In the genomic region with DNA sequence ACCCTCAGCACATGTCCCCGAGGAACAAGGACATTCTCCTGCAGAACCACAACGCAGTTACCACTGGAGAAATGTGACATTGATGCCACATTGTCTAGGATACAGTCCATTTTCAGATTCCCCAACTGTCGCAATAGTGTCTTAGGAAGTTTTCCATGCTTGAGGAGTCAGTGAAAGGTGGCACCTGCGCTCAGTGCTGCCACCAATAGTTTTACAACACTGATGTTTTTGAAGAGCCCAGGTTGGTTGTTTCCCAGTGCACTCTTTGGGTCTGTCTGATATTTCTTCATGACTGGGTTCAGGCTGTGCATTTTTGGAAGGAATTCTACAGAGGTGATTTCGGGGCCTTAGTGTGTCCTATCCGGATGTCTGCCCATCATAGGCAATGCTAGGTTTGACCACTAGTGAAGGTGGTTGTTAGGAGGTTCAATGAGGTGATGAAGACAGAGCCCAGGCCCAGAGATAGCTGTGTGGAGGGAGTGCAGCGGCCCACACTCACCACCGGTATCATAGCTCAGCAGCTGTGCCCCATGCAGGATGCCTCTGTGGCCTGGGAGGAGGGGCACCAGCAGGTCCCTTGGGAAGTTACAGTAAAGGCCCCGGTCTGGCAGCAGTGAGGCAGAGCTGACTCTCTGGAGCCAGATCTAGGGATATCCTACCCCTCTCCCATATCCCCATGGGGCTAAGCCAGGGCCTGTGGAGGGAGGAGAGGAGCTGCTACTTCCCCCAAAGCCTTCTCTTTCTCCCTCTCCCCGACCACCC, we compare ENCODE assay signal across 12 cellular contexts.
DNase-seq lines count a peak whose midpoint lies in the region; ATAC-seq and TF ChIP-seq lines count a peak whose summit lies in the region.
"Had no signal": no experiment of that assay in that cellular context is flagged by ENCODE, and none has a peak within 500 bp of the region (broad histone marks: within the 10 kb centered on the region; RNA-seq: fewer than 3 reads in every experiment).

No MANE protein-coding gene starts in this region.

- no peaks in the 10 kb centered on the region for H4K20me1 ChIP-seq in HCT116 (ENCODE audit: insufficient read depth)
- H4K20me1 ChIP-seq in OCI-LY3 (ENCODE audit: insufficient read depth, low read length) = 0 out of 2 replicates have a peak, but pooled peaks cover 4% of the 10 kb centered on the region

- H3K4me2 ChIP-seq in HCT116 (ENCODE audit: low read length) (no peak overlapping the region), OCI-LY3 (ENCODE audit: low read length) (no peak overlapping the region)

- no peak for TF ChIP-seq RAD21 in HCT116 (IDR thresholded peaks at IDR 0.05; ENCODE audit: low read depth)

- TF ChIP-seq CTCF in BE2C (IDR thresholded peaks at IDR 0.05; ENCODE audit: low read depth, low read length) (peak; percentile 26; the same call in 1 of the 2 replicates), HCT116 (IDR thresholded peaks at IDR 0.05 in 2 of 3, conservative IDR thresholded peaks at IDR 0.05 in 1 of 3; ENCODE audit: borderline replicate concordance in 1 of 3, insufficient read depth in 1 of 3, low read depth in 2 of 3, low read length in 2 of 3) (peak in 2 of 3 experiments; percentile 22 to 24; a peak in 2 of 6 replicates), OCI-LY3 (IDR thresholded peaks at IDR 0.05; ENCODE audit: low read depth, low read length) (peak; percentile 16; the same call in 1 of the 2 replicates)

- H3K9me2 ChIP-seq in HCT116 (ENCODE audit: insufficient read depth) = no peaks in the 10 kb centered on the region

- RAD21 ChIA-PET in HCT116 (lab: Charles Lee; ENCODE audit: low non-redundant PET in 1 of 2, low total read pairs in 2 of 2, uncharacterized antibody in 2 of 2, unreplicated experiment in 2 of 2) = no interaction called here

- no TSS peak for BruUV-seq in HCT116 (replicated peaks; lab: Mats Ljungman, UMichigan)

- H3K9ac ChIP-seq in HCT116 (ENCODE audit: low read length) (no peak overlapping the region), OCI-LY3 (ENCODE audit: low read length) (no peak overlapping the region)

- POLR2A ChIA-PET in HCT116 (lab: Charles Lee) = no interaction called here

- TF ChIP-seq POLR2A in HCT116 (IDR thresholded peaks at IDR 0.05; ENCODE audit: borderline replicate concordance, extremely low read depth, insufficient read depth, insufficient read length) = no peak

- H3K36me3 ChIP-seq in BE2C = peaks cover 19% of the 10 kb centered on the region
- H3K36me3 ChIP-seq in HCT116 (ENCODE audit: control insufficient read depth in 1 of 2, insufficient read depth in 2 of 2, low read length in 2 of 2) = no peaks in the 10 kb centered on the region
- no peaks in the 10 kb centered on the region for H3K36me3 ChIP-seq in OCI-LY3 (replicated peaks; ENCODE audit: low read depth, low read length)
- H3K36me3 ChIP-seq: uterus had no signal

- no peak overlapping the region for H2AFZ ChIP-seq in HCT116 (ENCODE audit: low read depth, low read length, poor library complexity, severe bottlenecking)
- no peak overlapping the region for H2AFZ ChIP-seq in OCI-LY3 (ENCODE audit: low read depth, low read length)

- DNase-seq in BE2C = peak; percentile 96
- no peak for DNase-seq in HCT116 (ENCODE audit: low read depth, low spot score)
- no peak for DNase-seq in left ventricle myocardium superior
- no peak for DNase-seq in GDM1 (lab: John Stamatoyannopoulos, UW)
- DNase-seq in hippocampal formation (lab: John Stamatoyannopoulos, UW) = no peak
- no peak for DNase-seq in sciatic nerve (ENCODE audit: low spot score)
- DNase-seq: activated naive CD8-positive, alpha-beta T cell treated with anti-CD3 and anti-CD28 coated beads for 36 hours; NCI-H2029 treated with DMSO at 0.1 percent for 48 hours; OCI-M1; uterus had no signal

- H3K27me3 ChIP-seq in BE2C (no peaks in the 10 kb centered on the region), HCT116 (ENCODE audit: insufficient read depth, low read length) (no peaks in the 10 kb centered on the region), OCI-LY3 (ENCODE audit: low read depth, low read length) (no peaks in the 10 kb centered on the region)
- H3K27me3 ChIP-seq: uterus had no signal

- ATAC-seq in HCT116 (peak; percentile 62), left ventricle myocardium superior (peak; percentile 27), HG02571 (IDR thresholded peaks at IDR 0.05; ENCODE audit: unreplicated experiment) (no peak), sciatic nerve (no peak)

- H3K4me3 ChIP-seq in BE2C (ENCODE audit: low read depth, low read length) (no peak overlapping the region), HCT116 (replicated peaks in 1 of 2; ENCODE audit: low read depth in 1 of 2, low read length in 2 of 2) (no peak overlapping the region), OCI-LY3 (ENCODE audit: low read length) (no peak overlapping the region)
- H3K4me3 ChIP-seq: uterus had no signal

- H3K9me3 ChIP-seq in BE2C (no peaks in the 10 kb centered on the region), HCT116 (ENCODE audit: control insufficient read depth in 1 of 2, insufficient read depth in 1 of 2, low read depth in 1 of 2, low read length in 2 of 2) (no peaks in the 10 kb centered on the region), OCI-LY3 (ENCODE audit: insufficient read depth, low read length) (no peaks in the 10 kb centered on the region)
- H3K9me3 ChIP-seq: uterus had no signal

- H3K27ac ChIP-seq in HCT116 (ENCODE audit: low read depth, low read length) = no peak overlapping the region
- no peak overlapping the region for H3K27ac ChIP-seq in OCI-LY3 (ENCODE audit: low read length)
- H3K27ac ChIP-seq: uterus had no signal

- peaks cover 42% of the 10 kb centered on the region for H3K4me1 ChIP-seq in BE2C
- H3K4me1 ChIP-seq in HCT116 (ENCODE audit: control insufficient read depth in 1 of 2, insufficient read depth in 2 of 2, low read length in 2 of 2) = peaks cover 3 to 9% of the 10 kb centered on the region in 2 experiments; a peak in 2 of 4 replicates
- H3K4me1 ChIP-seq in OCI-LY3 (ENCODE audit: low read length) = peaks cover 19% of the 10 kb centered on the region
- H3K4me1 ChIP-seq: uterus had no signal

- CTCF ChIA-PET in HCT116 (lab: Charles Lee) = interaction anchor here (1.0 kb wide), 1 partner anchor 23 kb away, joined by 4 read pairs; no protein-coding TSS in a partner anchor

- intact Hi-C loops in HCT116 (cut with micrococcal nuclease) (no loop called here), left ventricle myocardium superior (cut with micrococcal nuclease) (no loop called here), sciatic nerve (cut with DNase I) (no loop called here)

- H3K79me2 ChIP-seq in HCT116 (ENCODE audit: insufficient read depth, low read length) = no peaks in the 10 kb centered on the region
- H3K79me2 ChIP-seq in OCI-LY3 (ENCODE audit: low read length) = no peaks in the 10 kb centered on the region

TF ChIP-seq in HCT116, 20 proteins besides CTCF, POLR2A, EP300 and RAD21:
- TF ChIP-seq TCF7L2 (IDR thresholded peaks at IDR 0.05; ENCODE audit: borderline replicate concordance, extremely low read depth, insufficient read depth, insufficient read length) (no peak), ZFX (IDR thresholded peaks at IDR 0.05) (no peak), EZH2 (IDR thresholded peaks at IDR 0.05) (no peak), EZH2phosphoT487 (IDR thresholded peaks at IDR 0.05; ENCODE audit: borderline replicate concordance) (no peak), SP1 (IDR thresholded peaks at IDR 0.05; ENCODE audit: low read depth) (no peak), ELF1 (IDR thresholded peaks at IDR 0.05; ENCODE audit: borderline replicate concordance, low read depth) (no peak), CEBPB (IDR thresholded peaks at IDR 0.05; ENCODE audit: low read depth) (no peak), POLR2AphosphoS5 (IDR thresholded peaks at IDR 0.05; ENCODE audit: low read depth, low read length) (no peak), SIN3A (IDR thresholded peaks at IDR 0.05; ENCODE audit: low read depth) (no peak), JUND (IDR thresholded peaks at IDR 0.05) (no peak)
- TF ChIP-seq, protein P1, sequence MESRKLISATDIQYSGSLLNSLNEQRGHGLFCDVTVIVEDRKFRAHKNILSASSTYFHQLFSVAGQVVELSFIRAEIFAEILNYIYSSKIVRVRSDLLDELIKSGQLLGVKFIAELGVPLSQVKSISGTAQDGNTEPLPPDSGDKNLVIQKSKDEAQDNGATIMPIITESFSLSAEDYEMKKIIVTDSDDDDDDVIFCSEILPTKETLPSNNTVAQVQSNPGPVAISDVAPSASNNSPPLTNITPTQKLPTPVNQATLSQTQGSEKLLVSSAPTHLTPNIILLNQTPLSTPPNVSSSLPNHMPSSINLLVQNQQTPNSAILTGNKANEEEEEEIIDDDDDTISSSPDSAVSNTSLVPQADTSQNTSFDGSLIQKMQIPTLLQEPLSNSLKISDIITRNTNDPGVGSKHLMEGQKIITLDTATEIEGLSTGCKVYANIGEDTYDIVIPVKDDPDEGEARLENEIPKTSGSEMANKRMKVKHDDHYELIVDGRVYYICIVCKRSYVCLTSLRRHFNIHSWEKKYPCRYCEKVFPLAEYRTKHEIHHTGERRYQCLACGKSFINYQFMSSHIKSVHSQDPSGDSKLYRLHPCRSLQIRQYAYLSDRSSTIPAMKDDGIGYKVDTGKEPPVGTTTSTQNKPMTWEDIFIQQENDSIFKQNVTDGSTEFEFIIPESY (IDR thresholded peaks at IDR 0.05; ENCODE audit: extremely low read depth, insufficient replicate concordance, low read length) = no peak
- TF ChIP-seq, protein P2, sequence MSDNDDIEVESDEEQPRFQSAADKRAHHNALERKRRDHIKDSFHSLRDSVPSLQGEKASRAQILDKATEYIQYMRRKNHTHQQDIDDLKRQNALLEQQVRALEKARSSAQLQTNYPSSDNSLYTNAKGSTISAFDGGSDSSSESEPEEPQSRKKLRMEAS (IDR thresholded peaks at IDR 0.05) = no peak
TF ChIP-seq in HCT116: peak in this region for 0.

Comparison
In these comparisons a context has a peak if more than half of its experiments do, and no peak if none do; other contexts are left out.
1. ATAC-seq: peak in HCT116 (single experiment) and left ventricle myocardium superior (single experiment); none in HG02571 (single experiment) and sciatic nerve (single experiment).
2. Peak in every context shown above with its lines, with median percentiles within 50 percentile points of each other: CTCF ChIP-seq.